In the genomic region with DNA sequence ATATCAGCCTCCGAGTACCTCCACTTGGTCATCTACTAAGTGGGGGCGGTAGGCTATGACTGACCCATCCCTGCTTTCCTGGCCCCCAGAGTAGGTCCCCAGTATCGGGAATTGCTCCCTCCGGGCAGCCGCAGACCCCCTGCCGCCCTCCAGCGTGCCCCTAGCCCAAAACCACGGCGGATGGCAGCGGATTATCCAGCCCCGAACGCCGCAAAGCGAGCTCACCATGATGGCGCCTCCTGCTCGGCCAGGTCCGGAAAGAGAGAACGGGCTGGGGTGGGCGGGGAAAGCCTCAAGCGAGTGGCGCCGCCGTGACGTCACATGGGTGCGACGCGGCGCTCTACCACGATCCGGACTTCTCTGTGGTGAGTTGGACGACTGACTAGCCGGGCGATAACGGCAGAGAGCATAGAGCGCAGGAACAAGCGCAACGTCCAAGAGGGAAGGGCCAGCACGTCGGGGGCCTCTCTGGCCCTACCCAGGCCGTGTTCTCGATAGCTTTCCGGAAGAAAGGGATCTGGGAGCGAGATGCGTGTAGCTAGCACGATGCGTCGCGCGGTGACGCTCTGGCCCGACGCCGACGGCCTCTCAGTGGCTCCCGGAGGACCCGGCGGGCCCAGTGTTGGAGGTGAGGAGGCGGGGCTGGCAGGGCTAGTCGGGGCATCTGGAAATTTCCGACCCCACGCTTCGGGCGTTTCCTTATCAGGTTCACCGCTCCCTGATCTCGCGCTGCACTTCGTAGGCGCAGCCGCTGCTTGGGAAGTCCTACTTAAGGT, we compare ENCODE assay signal across 1 cellular context.
A peak's percentile ranks its signal among the peaks of the same experiment; 100 is the strongest.
TF ChIP-seq lines count a peak whose summit lies in the region.

Gene RPL18 (minus strand): TSS at position 263 of the 776 bp plus-strand sequence. CDS start 35 bp downstream, at position 228.
Gene SPHK2 (plus strand): TSS at position 591 of the 776 bp plus-strand sequence. CDS start 1,009 bp downstream, outside the sequence.

TF ChIP-seq in K562, 482 proteins besides CTCF, POLR2A, EP300 and RAD21 (continued from another document):
- TF ChIP-seq ZBTB11 (CRISPR knock-in tag; IDR thresholded peaks at IDR 0.05), result peak in 1 of 3 experiments; percentile 71; a peak in 2 of 6 replicates
- no peak; a peak in 2 of 4 replicates for TF ChIP-seq CSDE1 (IDR thresholded peaks at IDR 0.05)
- TF ChIP-seq ZKSCAN3 (CRISPR knock-in tag; IDR thresholded peaks at IDR 0.05), result no peak
- TF ChIP-seq SOX6 (IDR thresholded peaks at IDR 0.05), result peak; percentile 83
- TF ChIP-seq, protein P1, sequence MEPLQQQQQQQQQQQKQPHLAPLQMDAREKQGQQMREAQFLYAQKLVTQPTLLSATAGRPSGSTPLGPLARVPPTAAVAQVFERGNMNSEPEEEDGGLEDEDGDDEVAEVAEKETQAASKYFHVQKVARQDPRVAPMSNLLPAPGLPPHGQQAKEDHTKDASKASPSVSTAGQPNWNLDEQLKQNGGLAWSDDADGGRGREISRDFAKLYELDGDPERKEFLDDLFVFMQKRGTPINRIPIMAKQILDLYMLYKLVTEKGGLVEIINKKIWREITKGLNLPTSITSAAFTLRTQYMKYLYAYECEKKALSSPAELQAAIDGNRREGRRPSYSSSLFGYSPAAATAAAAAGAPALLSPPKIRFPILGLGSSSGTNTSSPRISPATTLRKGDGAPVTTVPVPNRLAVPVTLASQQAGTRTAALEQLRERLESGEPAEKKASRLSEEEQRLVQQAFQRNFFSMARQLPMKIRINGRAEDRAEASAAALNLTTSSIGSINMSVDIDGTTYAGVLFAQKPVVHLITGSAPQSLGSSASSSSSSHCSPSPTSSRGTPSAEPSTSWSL (CRISPR knock-in tag; IDR thresholded peaks at IDR 0.05; ENCODE audit: borderline replicate concordance), result no peak
- TF ChIP-seq ZNF766 (CRISPR knock-in tag; conservative IDR thresholded peaks at IDR 0.05), result peak; percentile 77; the same call in 1 of the 2 replicates
- no peak; the same call in 1 of the 2 replicates for TF ChIP-seq MED1 (CRISPR knock-in tag; IDR thresholded peaks at IDR 0.05; ENCODE audit: borderline replicate concordance)
- TF ChIP-seq TGIF2 (CRISPR knock-in tag; IDR thresholded peaks at IDR 0.05), result no peak
- TF ChIP-seq PRPF4 (IDR thresholded peaks at IDR 0.05; ENCODE audit: insufficient read depth, low read depth, low read length, poor library complexity, severe bottlenecking), result peak; percentile 87
- peak; percentile 93 to 96 for TF ChIP-seq FOXK2 (conservative IDR thresholded peaks at IDR 0.05 in 1 of 2, IDR thresholded peaks at IDR 0.05 in 1 of 2; ENCODE audit: low read depth in 2 of 2)
- TF ChIP-seq ELF1 (tag; IDR thresholded peaks at IDR 0.05), result peak; percentile 99
- peak; percentile 78; the same call in 1 of the 2 replicates for TF ChIP-seq RB1 (IDR thresholded peaks at IDR 0.05; ENCODE audit: low read depth)
- peak; percentile 53 to 62; a peak in 2 of 4 replicates for TF ChIP-seq SIX5 (IDR thresholded peaks at IDR 0.05; ENCODE audit: borderline replicate concordance in 1 of 2, insufficient read depth in 1 of 2, low read depth in 1 of 2, low read length in 2 of 2)
- TF ChIP-seq STAT6 (CRISPR knock-in tag; IDR thresholded peaks at IDR 0.05), result peak; percentile 88; the same call in 1 of the 2 replicates
- TF ChIP-seq NONO (IDR thresholded peaks at IDR 0.05; ENCODE audit: low read depth in 2 of 2, low read length in 1 of 2), result no peak
- TF ChIP-seq, protein P2, sequence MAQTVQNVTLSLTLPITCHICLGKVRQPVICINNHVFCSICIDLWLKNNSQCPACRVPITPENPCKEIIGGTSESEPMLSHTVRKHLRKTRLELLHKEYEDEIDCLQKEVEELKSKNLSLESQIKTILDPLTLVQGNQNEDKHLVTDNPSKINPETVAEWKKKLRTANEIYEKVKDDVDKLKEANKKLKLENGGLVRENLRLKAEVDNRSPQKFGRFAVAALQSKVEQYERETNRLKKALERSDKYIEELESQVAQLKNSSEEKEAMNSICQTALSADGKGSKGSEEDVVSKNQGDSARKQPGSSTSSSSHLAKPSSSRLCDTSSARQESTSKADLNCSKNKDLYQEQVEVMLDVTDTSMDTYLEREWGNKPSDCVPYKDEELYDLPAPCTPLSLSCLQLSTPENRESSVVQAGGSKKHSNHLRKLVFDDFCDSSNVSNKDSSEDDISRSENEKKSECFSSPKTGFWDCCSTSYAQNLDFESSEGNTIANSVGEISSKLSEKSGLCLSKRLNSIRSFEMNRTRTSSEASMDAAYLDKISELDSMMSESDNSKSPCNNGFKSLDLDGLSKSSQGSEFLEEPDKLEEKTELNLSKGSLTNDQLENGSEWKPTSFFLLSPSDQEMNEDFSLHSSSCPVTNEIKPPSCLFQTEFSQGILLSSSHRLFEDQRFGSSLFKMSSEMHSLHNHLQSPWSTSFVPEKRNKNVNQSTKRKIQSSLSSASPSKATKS (CRISPR knock-in tag; IDR thresholded peaks at IDR 0.05), result no peak
- TF ChIP-seq PRDM10 (IDR thresholded peaks at IDR 0.05; ENCODE audit: partially characterized antibody), result peak; percentile 86
- peak in 1 of 2 experiments; percentile 41; a peak in 1 of 4 replicates for TF ChIP-seq ETV6 (IDR thresholded peaks at IDR 0.05; ENCODE audit: borderline replicate concordance in 1 of 2, low read depth in 2 of 2, low read length in 1 of 2)
- no peak for TF ChIP-seq ETV6 (CRISPR knock-in tag; IDR thresholded peaks at IDR 0.05; ENCODE audit: borderline replicate concordance)
- TF ChIP-seq ZNF551 (CRISPR knock-in tag; IDR thresholded peaks at IDR 0.05), result no peak
- TF ChIP-seq, protein P3, sequence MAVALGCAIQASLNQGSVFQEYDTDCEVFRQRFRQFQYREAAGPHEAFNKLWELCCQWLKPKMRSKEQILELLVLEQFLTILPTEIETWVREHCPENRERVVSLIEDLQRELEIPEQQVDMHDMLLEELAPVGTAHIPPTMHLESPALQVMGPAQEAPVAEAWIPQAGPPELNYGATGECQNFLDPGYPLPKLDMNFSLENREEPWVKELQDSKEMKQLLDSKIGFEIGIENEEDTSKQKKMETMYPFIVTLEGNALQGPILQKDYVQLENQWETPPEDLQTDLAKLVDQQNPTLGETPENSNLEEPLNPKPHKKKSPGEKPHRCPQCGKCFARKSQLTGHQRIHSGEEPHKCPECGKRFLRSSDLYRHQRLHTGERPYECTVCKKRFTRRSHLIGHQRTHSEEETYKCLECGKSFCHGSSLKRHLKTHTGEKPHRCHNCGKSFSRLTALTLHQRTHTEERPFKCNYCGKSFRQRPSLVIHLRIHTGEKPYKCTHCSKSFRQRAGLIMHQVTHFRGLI (CRISPR knock-in tag; IDR thresholded peaks at IDR 0.05), result no peak
- no peak for TF ChIP-seq STAG1 (CRISPR knock-in tag; IDR thresholded peaks at IDR 0.05; ENCODE audit: borderline replicate concordance)
- peak; percentile 90 for TF ChIP-seq KDM5B (IDR thresholded peaks at IDR 0.05; ENCODE audit: insufficient replicate concordance, low read depth, low read length)
- TF ChIP-seq ZNF695 (CRISPR knock-in tag; IDR thresholded peaks at IDR 0.05), result no peak
- no peak for TF ChIP-seq ZNF707 (CRISPR knock-in tag; conservative IDR thresholded peaks at IDR 0.05)
- peak; percentile 40; the same call in 1 of the 2 replicates for TF ChIP-seq ZEB2 (IDR thresholded peaks at IDR 0.05)
- peak; percentile 99; the same call in 1 of the 2 replicates for TF ChIP-seq CBX1 (IDR thresholded peaks at IDR 0.05; ENCODE audit: low read depth)
- TF ChIP-seq ZNF584 (CRISPR knock-in tag; IDR thresholded peaks at IDR 0.05; ENCODE audit: low read depth), result no peak
- no peak for TF ChIP-seq ZNF780A (CRISPR knock-in tag; IDR thresholded peaks at IDR 0.05)
- TF ChIP-seq LARP7 (IDR thresholded peaks at IDR 0.05), result no peak
- no peak for TF ChIP-seq RBM25 (IDR thresholded peaks at IDR 0.05; ENCODE audit: low read depth, low read length, severe bottlenecking)
- TF ChIP-seq NR4A1 (CRISPR knock-in tag; IDR thresholded peaks at IDR 0.05), result no peak
- 0 out of 2 replicates have a peak, but pooled peaks have one; percentile 15 for TF ChIP-seq NR4A1 (tag; IDR thresholded peaks at IDR 0.05)
- TF ChIP-seq KDM4B (IDR thresholded peaks at IDR 0.05; ENCODE audit: borderline replicate concordance in 2 of 2, low read depth in 1 of 2), result 0 out of 4 replicates have a peak, but pooled peaks of 1 of the 2 experiments have one; percentile 86
- TF ChIP-seq SPI1 (IDR thresholded peaks at IDR 0.05; ENCODE audit: borderline replicate concordance, low read depth, low read length), result 0 out of 2 replicates have a peak, but pooled peaks have one; percentile 32
- TF ChIP-seq ZBTB17 (CRISPR knock-in tag; IDR thresholded peaks at IDR 0.05), result no peak
- no peak for TF ChIP-seq MTF1 (CRISPR knock-in tag; IDR thresholded peaks at IDR 0.05; ENCODE audit: borderline replicate concordance)
- no peak for TF ChIP-seq DNMT1 (IDR thresholded peaks at IDR 0.05)
TF ChIP-seq in K562: peak in this region for 177.
